40 cellular contexts compared by ENCODE assay signal in genomic region chr6:141418076-141418475, GRCh38.
"Had no signal": no experiment of that assay in that cellular context is flagged by ENCODE, and none has a peak within 500 bp of the region (broad histone marks: within the 10 kb centered on the region; RNA-seq: fewer than 3 reads in every experiment).

No MANE protein-coding gene starts in this region.

- H3K4me1 Mint-ChIP-seq: activated naive CD4-positive, alpha-beta T cell treated with anti-CD3 and anti-CD28 coated beads, Interleukin-2, amount 10 ng/mL, durations not matched to agents 7 days and 5 days; activated naive CD4-positive, alpha-beta T cell treated with anti-CD3 and anti-CD28 coated beads, Interleukin-2, amount 50 U/mL, for 24 hours; activated naive CD8-positive, alpha-beta T cell treated with anti-CD3 and anti-CD28 coated beads, Interleukin-2, amount 10 ng/mL, durations not matched to agents 7 days and 5 days; activated naive CD8-positive, alpha-beta T cell treated with anti-CD3 and anti-CD28 coated beads, Interleukin-2, amount 50 U/mL, for 24 hours; activated T-helper 17 cell treated with anti-CD3 and anti-CD28 coated beads, Interleukin-2, amount 50 U/mL, for 72 hours; central memory CD8-positive, alpha-beta T cell had no signal

- H3K9me3 ChIP-seq: adrenal gland, ascending aorta, body of pancreas, breast epithelium had no signal

- H3K4me3 ChIP-seq: adrenal gland, ascending aorta, body of pancreas, breast epithelium, cardiac muscle cell had no signal

- H3K36me3 Mint-ChIP-seq: activated naive CD4-positive, alpha-beta T cell treated with anti-CD3 and anti-CD28 coated beads, Interleukin-2, amount 10 ng/mL, durations not matched to agents 7 days and 5 days; activated naive CD4-positive, alpha-beta T cell treated with anti-CD3 and anti-CD28 coated beads, Interleukin-2, amount 50 U/mL, for 24 hours; activated naive CD4-positive, alpha-beta T cell treated with anti-CD3 and anti-CD28 coated beads, Interleukin-2, amount 50 U/mL, for 72 hours; activated naive CD8-positive, alpha-beta T cell; activated naive CD8-positive, alpha-beta T cell treated with anti-CD3 and anti-CD28 coated beads for 36 hours; activated naive CD8-positive, alpha-beta T cell treated with anti-CD3 and anti-CD28 coated beads, Interleukin-2, amount 10 ng/mL, durations not matched to agents 7 days and 5 days; brain had no signal

- H3K4me1 ChIP-seq: adrenal gland, ascending aorta, body of pancreas, breast epithelium had no signal

- H3K36me3 ChIP-seq: adrenal gland, ascending aorta, brain microvascular endothelial cell, breast epithelium, cardiac muscle cell had no signal

- H3K27me3 ChIP-seq: adrenal gland, ascending aorta, body of pancreas, brain microvascular endothelial cell, breast epithelium, cardiac muscle cell had no signal

- H3K27me3 Mint-ChIP-seq: activated naive CD4-positive, alpha-beta T cell treated with anti-CD3 and anti-CD28 coated beads, Interleukin-2, amount 10 ng/mL, durations not matched to agents 7 days and 5 days; activated naive CD4-positive, alpha-beta T cell treated with anti-CD3 and anti-CD28 coated beads, Interleukin-2, amount 50 U/mL, for 24 hours; activated naive CD8-positive, alpha-beta T cell; activated naive CD8-positive, alpha-beta T cell treated with anti-CD3 and anti-CD28 coated beads for 36 hours; activated naive CD8-positive, alpha-beta T cell treated with anti-CD3 and anti-CD28 coated beads, Interleukin-2, amount 10 ng/mL, durations not matched to agents 7 days and 5 days; activated naive CD8-positive, alpha-beta T cell treated with anti-CD3 and anti-CD28 coated beads, Interleukin-2, amount 50 U/mL, for 24 hours; activated T-cell treated with anti-CD3 and anti-CD28 coated beads, Interleukin-2, amount 50 U/mL, for 24 hours; activated T-helper 17 cell treated with anti-CD3 and anti-CD28 coated beads, Interleukin-2, amount 50 U/mL, for 72 hours; brain; central memory CD8-positive, alpha-beta T cell had no signal

- H3K27ac ChIP-seq: adrenal gland, ascending aorta, body of pancreas, brain microvascular endothelial cell, breast epithelium, cardiac muscle cell had no signal

- H3K9me3 Mint-ChIP-seq: activated naive CD4-positive, alpha-beta T cell treated with anti-CD3 and anti-CD28 coated beads for 36 hours; activated naive CD4-positive, alpha-beta T cell treated with anti-CD3 and anti-CD28 coated beads, Interleukin-2, amount 10 ng/mL, durations not matched to agents 7 days and 5 days; activated naive CD4-positive, alpha-beta T cell treated with anti-CD3 and anti-CD28 coated beads, Interleukin-2, amount 50 U/mL, for 24 hours; activated naive CD4-positive, alpha-beta T cell treated with anti-CD3 and anti-CD28 coated beads, Interleukin-2, amount 50 U/mL, for 72 hours; activated naive CD8-positive, alpha-beta T cell treated with anti-CD3 and anti-CD28 coated beads for 36 hours; activated naive CD8-positive, alpha-beta T cell treated with anti-CD3 and anti-CD28 coated beads, Interleukin-2, amount 10 ng/mL, durations not matched to agents 7 days and 5 days; activated naive CD8-positive, alpha-beta T cell treated with anti-CD3 and anti-CD28 coated beads, Interleukin-2, amount 50 U/mL, for 24 hours; activated T-cell treated with anti-CD3 and anti-CD28 coated beads, Interleukin-2, amount 50 U/mL, for 24 hours; activated T-cell treated with anti-CD3 and anti-CD28 coated beads, Interleukin-2, amount 50 U/mL, for 4 hours; activated T-cell treated with anti-CD3 and anti-CD28 coated beads, Interleukin-2, amount 50 U/mL, for 72 hours; activated T-helper 1 cell treated with anti-CD3 and anti-CD28 coated beads, Interleukin-12 subunit alpha, Interleukin-12 subunit beta, Interleukin-2, Interleukin-4 antibody, amounts not matched to agents 30 ng/mL and 10 ng/mL and 1 ng/mL, durations not matched to agents 14 hours and 24 hours and 36 hours; activated T-helper 17 cell treated with anti-CD3 and anti-CD28 coated beads, Interleukin-2, amount 50 U/mL, for 72 hours; activated T-helper 2 cell treated with anti-CD3 and anti-CD28 coated beads, Interferon-gamma antibody, Interleukin-2, Interleukin-4, amounts not matched to agents 10 μg/mL and 5 μg/mL and 100 μg/mL, durations not matched to agents 14 hours and 24 hours and 36 hours; central memory CD8-positive, alpha-beta T cell had no signal

- FAIRE-seq: astrocyte, bronchial epithelial cell had no signal

- H3K4me3 Mint-ChIP-seq: activated naive CD4-positive, alpha-beta T cell treated with anti-CD3 and anti-CD28 coated beads for 36 hours; activated naive CD4-positive, alpha-beta T cell treated with anti-CD3 and anti-CD28 coated beads, Interleukin-2, amount 10 ng/mL, durations not matched to agents 7 days and 5 days; activated naive CD4-positive, alpha-beta T cell treated with anti-CD3 and anti-CD28 coated beads, Interleukin-2, amount 50 U/mL, for 24 hours; activated naive CD8-positive, alpha-beta T cell; activated naive CD8-positive, alpha-beta T cell treated with anti-CD3 and anti-CD28 coated beads for 36 hours; activated naive CD8-positive, alpha-beta T cell treated with anti-CD3 and anti-CD28 coated beads, Interleukin-2, amount 10 ng/mL, durations not matched to agents 7 days and 5 days; activated naive CD8-positive, alpha-beta T cell treated with anti-CD3 and anti-CD28 coated beads, Interleukin-2, amount 50 U/mL, for 24 hours; activated T-cell treated with anti-CD3 and anti-CD28 coated beads, Interleukin-2, amount 50 U/mL, for 24 hours; activated T-cell treated with anti-CD3 and anti-CD28 coated beads, Interleukin-2, amount 50 U/mL, for 4 hours; activated T-cell treated with anti-CD3 and anti-CD28 coated beads, Interleukin-2, amount 50 U/mL, for 72 hours; activated T-helper 1 cell treated with anti-CD3 and anti-CD28 coated beads, Interleukin-12 subunit alpha, Interleukin-12 subunit beta, Interleukin-2, Interleukin-4 antibody, amounts not matched to agents 30 ng/mL and 10 ng/mL and 1 ng/mL, durations not matched to agents 14 hours and 24 hours and 36 hours; activated T-helper 17 cell treated with anti-CD3 and anti-CD28 coated beads, Interleukin-2, amount 50 U/mL, for 72 hours; brain; central memory CD8-positive, alpha-beta T cell had no signal

- ATAC-seq: activated naive CD4-positive, alpha-beta T cell treated with anti-CD3 and anti-CD28 coated beads, Interleukin-2, amount 50 U/mL, for 72 hours; activated naive CD8-positive, alpha-beta T cell treated with anti-CD3 and anti-CD28 coated beads, Interleukin-2, amount 50 U/mL, for 24 hours; activated T-cell treated with anti-CD3 and anti-CD28 coated beads, Interleukin-2, amount 50 U/mL, for 4 hours; activated T-cell treated with anti-CD3 and anti-CD28 coated beads, Interleukin-2, amount 50 U/mL, for 72 hours; activated T-helper 17 cell treated with anti-CD3 and anti-CD28 coated beads, Interleukin-2, amount 50 U/mL, for 72 hours; body of pancreas had no signal

- DNase-seq: activated effector memory CD4-positive, alpha-beta T cell treated with anti-CD3 and anti-CD28 coated beads, Interleukin-2, amount 50 U/mL, for 16 hours; activated effector memory CD4-positive, alpha-beta T cell treated with Interleukin-2 at 50 U/mL for 16 hours; activated gamma-delta T cell; activated gamma-delta T cell treated with Interleukin-2 at 50 U/mL for 16 hours; activated naive CD4-positive, alpha-beta T cell; activated naive CD4-positive, alpha-beta T cell treated with anti-CD3 and anti-CD28 coated beads for 36 hours; activated naive CD4-positive, alpha-beta T cell treated with anti-CD3 and anti-CD28 coated beads, Interleukin-2, amount 10 ng/mL, durations not matched to agents 7 days and 5 days; activated naive CD4-positive, alpha-beta T cell treated with anti-CD3 and anti-CD28 coated beads, Interleukin-2, amount 50 U/mL, for 16 hours; activated naive CD4-positive, alpha-beta T cell treated with Interleukin-2 at 50 U/mL for 16 hours; activated naive CD8-positive, alpha-beta T cell treated with anti-CD3 and anti-CD28 coated beads for 36 hours; activated naive CD8-positive, alpha-beta T cell treated with anti-CD3 and anti-CD28 coated beads, Interleukin-2, amount 10 ng/mL, durations not matched to agents 7 days and 5 days; activated naive CD8-positive, alpha-beta T cell treated with anti-CD3 and anti-CD28 coated beads, Interleukin-2, amount 50 U/mL, for 24 hours; activated T-cell treated with anti-CD3 and anti-CD28 coated beads, Interleukin-2, amount 50 U/mL, for 1 hour; activated T-cell treated with anti-CD3 and anti-CD28 coated beads, Interleukin-2, amount 50 U/mL, for 24 hours; activated T-cell treated with anti-CD3 and anti-CD28 coated beads, Interleukin-2, amount 50 U/mL, for 4 hours; activated T-cell treated with anti-CD3 and anti-CD28 coated beads, Interleukin-2, amount 50 U/mL, for 48 hours; activated T-cell treated with anti-CD3 and anti-CD28 coated beads, Interleukin-2, amount 50 U/mL, for 72 hours; adrenal gland; amniotic stem cell; amygdala; anterior cingulate cortex; aorta; body of pancreas; brain microvascular endothelial cell; caudate nucleus; central memory CD4-positive, alpha-beta T cell; cerebellar nuclear complex had no signal

- H3K27ac Mint-ChIP-seq: activated naive CD4-positive, alpha-beta T cell treated with anti-CD3 and anti-CD28 coated beads for 36 hours; activated naive CD4-positive, alpha-beta T cell treated with anti-CD3 and anti-CD28 coated beads, Interleukin-2, amount 10 ng/mL, durations not matched to agents 7 days and 5 days; activated naive CD4-positive, alpha-beta T cell treated with anti-CD3 and anti-CD28 coated beads, Interleukin-2, amount 50 U/mL, for 24 hours; activated naive CD4-positive, alpha-beta T cell treated with anti-CD3 and anti-CD28 coated beads, Interleukin-2, amount 50 U/mL, for 72 hours; activated naive CD8-positive, alpha-beta T cell; activated naive CD8-positive, alpha-beta T cell treated with anti-CD3 and anti-CD28 coated beads for 36 hours; activated naive CD8-positive, alpha-beta T cell treated with anti-CD3 and anti-CD28 coated beads, Interleukin-2, amount 10 ng/mL, durations not matched to agents 7 days and 5 days; activated naive CD8-positive, alpha-beta T cell treated with anti-CD3 and anti-CD28 coated beads, Interleukin-2, amount 50 U/mL, for 24 hours; activated T-cell treated with anti-CD3 and anti-CD28 coated beads, Interleukin-2, amount 50 U/mL, for 24 hours; activated T-cell treated with anti-CD3 and anti-CD28 coated beads, Interleukin-2, amount 50 U/mL, for 72 hours; activated T-helper 1 cell treated with anti-CD3 and anti-CD28 coated beads, Interleukin-12 subunit alpha, Interleukin-12 subunit beta, Interleukin-2, Interleukin-4 antibody, amounts not matched to agents 30 ng/mL and 10 ng/mL and 1 ng/mL, durations not matched to agents 14 hours and 24 hours and 36 hours; activated T-helper 17 cell treated with anti-CD3 and anti-CD28 coated beads, Interleukin-2, amount 50 U/mL, for 72 hours; activated T-helper 2 cell treated with anti-CD3 and anti-CD28 coated beads, Interferon-gamma antibody, Interleukin-2, Interleukin-4, amounts not matched to agents 10 μg/mL and 5 μg/mL and 100 μg/mL, durations not matched to agents 14 hours and 24 hours and 36 hours; brain had no signal
